ENCODE assay signal across 9 cellular contexts in genomic region chr12:121628536-121628935, GRCh38. TPM values are rescaled to one million over a fixed set of nuclear protein-coding genes. Genes with fewer than 3 reads are reported as not detected.
DNase-seq lines count a peak whose midpoint lies in the region; ATAC-seq and TF ChIP-seq lines count a peak whose summit lies in the region.
"Had no signal": no experiment of that assay in that cellular context is flagged by ENCODE, and none has a peak within 500 bp of the region (broad histone marks: within the 10 kb centered on the region; RNA-seq: fewer than 3 reads in every experiment).

No MANE protein-coding gene starts in this region.

- H3K27me3 ChIP-seq in HAP-1 (ENCODE audit: low read depth) = no peaks in the 10 kb centered on the region
- H3K27me3 ChIP-seq in foreskin keratinocyte = no peaks in the 10 kb centered on the region

- H3K27me3 Mint-ChIP-seq in T-cell = no peaks in the 10 kb centered on the region

- DNase-seq in HAP-1 (ENCODE audit: low spot score in 2 of 2) (no peak), T-cell (no peak), foreskin keratinocyte (no peak), kidney glomerular epithelial cell (lab: John Stamatoyannopoulos, UW) (no peak), COLO829 (ENCODE audit: low spot score) (no peak)
- DNase-seq in stimulated activated effector memory CD8-positive, alpha-beta T cell treated with anti-CD3 and anti-CD28 coated beads, Interleukin-12 subunit alpha, Interleukin-12 subunit beta, amount 100 ng/mL, for 72 hours (ENCODE audit: low spot score in 2 of 2) = no peak

- CTCF ChIA-PET in T-cell (lab: Charles Lee) = interaction anchor here (0.5 to 2.9 kb wide), 6 partner anchors 40 to 210 kb away, joined by 3 to 20 read pairs (median 4); partner anchors contain the start of gene MORN3 (in 1 of the 2)

- H3K9me3 ChIP-seq in HAP-1 = no peaks in the 10 kb centered on the region

- peak overlapping the region; percentile 63 for H3K27ac ChIP-seq in foreskin keratinocyte

- peak overlapping the region; percentile 93 to 95 (median 93) for H3K4me3 Mint-ChIP-seq in T-cell
- H3K4me3 Mint-ChIP-seq in stimulated activated effector memory CD8-positive, alpha-beta T cell treated with anti-CD3 and anti-CD28 coated beads, Interleukin-12 subunit alpha, Interleukin-12 subunit beta, amount 100 ng/mL, for 72 hours = peak overlapping the region; percentile 94

- ATAC-seq in T-cell (replicated peaks in 1 of 4) = no peak
- ATAC-seq in foreskin keratinocyte = no peak
- ATAC-seq in stimulated activated effector memory CD8-positive, alpha-beta T cell treated with anti-CD3 and anti-CD28 coated beads, Interleukin-12 subunit alpha, Interleukin-12 subunit beta, amount 100 ng/mL, for 72 hours = no peak
- no peak for ATAC-seq in GM18873 (IDR thresholded peaks at IDR 0.05; ENCODE audit: low FRiP score, unreplicated experiment)
- ATAC-seq in HG02938 (IDR thresholded peaks at IDR 0.05; ENCODE audit: unreplicated experiment) = no peak

- peaks cover 64 to 73% (median 64%) of the 10 kb centered on the region in 3 donors for H3K4me1 Mint-ChIP-seq in T-cell
- peaks cover 71% of the 10 kb centered on the region for H3K4me1 Mint-ChIP-seq in stimulated activated effector memory CD8-positive, alpha-beta T cell treated with anti-CD3 and anti-CD28 coated beads, Interleukin-12 subunit alpha, Interleukin-12 subunit beta, amount 100 ng/mL, for 72 hours

- H3K36me3 ChIP-seq in HAP-1 (replicated peaks) = no peaks in the 10 kb centered on the region; the same call in 1 of the 2 replicates

- peak overlapping the region; percentile 86 for H3K4me3 ChIP-seq in HAP-1

- H3K4me1 ChIP-seq in HAP-1 (peaks cover 60% of the 10 kb centered on the region), foreskin keratinocyte (peaks cover 16% of the 10 kb centered on the region)

- POLR2A ChIA-PET in T-cell (lab: Charles Lee) = interaction anchor here (0.5 to 1.0 kb wide), 3 partner anchors 30 to 43 kb away, joined by 3 to 7 read pairs (median 4); no protein-coding TSS in a partner anchor

- no peak for TF ChIP-seq CTCF in foreskin keratinocyte (conservative IDR thresholded peaks at IDR 0.05)

- H3K27ac Mint-ChIP-seq in T-cell = peak overlapping the region; percentile 96 to 97
- H3K27ac Mint-ChIP-seq in stimulated activated effector memory CD8-positive, alpha-beta T cell treated with anti-CD3 and anti-CD28 coated beads, Interleukin-12 subunit alpha, Interleukin-12 subunit beta, amount 100 ng/mL, for 72 hours = peak overlapping the region; percentile 95

- H3K9me3 Mint-ChIP-seq in T-cell = no peaks in the 10 kb centered on the region
- no peaks in the 10 kb centered on the region for H3K9me3 Mint-ChIP-seq in stimulated activated effector memory CD8-positive, alpha-beta T cell treated with anti-CD3 and anti-CD28 coated beads, Interleukin-12 subunit alpha, Interleukin-12 subunit beta, amount 100 ng/mL, for 72 hours

- in situ Hi-C loops in HAP-1 (cut with MboI; ENCODE audit: low sequenced_read_pairs) = no loop called here

- H3K36me3 Mint-ChIP-seq in T-cell = peaks cover 18% of the 10 kb centered on the region
- peaks cover 66% of the 10 kb centered on the region for H3K36me3 Mint-ChIP-seq in stimulated activated effector memory CD8-positive, alpha-beta T cell treated with anti-CD3 and anti-CD28 coated beads, Interleukin-12 subunit alpha, Interleukin-12 subunit beta, amount 100 ng/mL, for 72 hours

RNA-seq across cellular contexts. Expression of gene ORAI1, which starts 2.2 kb away (rescaled TPM):
- total RNA-seq in T-cell (10 to 100 TPM; 38.9 to 76.5 (median 59.0) TPM), foreskin keratinocyte (23.4 and 25.2 TPM in 2 replicates)
- 45.8 and 46.1 TPM in 2 replicates for polyA plus RNA-seq in foreskin keratinocyte

RNA-seq across cellular contexts. Expression of gene MORN3, which starts 40.9 kb away (rescaled TPM):
- total RNA-seq in T-cell (10 to 100 TPM in 2 of 5 donors, 1 to 10 TPM in 3; 3.9 to 17.6 (median 8.3) TPM), foreskin keratinocyte (0.37 and 0.39 TPM in 2 replicates)
- polyA plus RNA-seq in foreskin keratinocyte = 0.41 TPM in 2 replicates
- total RNA-seq: myocyte had no signal

RNA-seq across cellular contexts. Expression of gene KDM2B, which starts 47.7 kb away (rescaled TPM):
- total RNA-seq in T-cell = 100 to 1,000 TPM in 2 of 5 donors, 10 to 100 TPM in 3; 74.1 to 102 (median 95.8) TPM
- total RNA-seq in foreskin keratinocyte = 25.9 and 29.1 TPM in 2 replicates
- polyA plus RNA-seq in foreskin keratinocyte = 9.5 and 12.0 TPM in 2 replicates
